Comparison of ENCODE assay signal across 2 cellular contexts in the genomic region with DNA sequence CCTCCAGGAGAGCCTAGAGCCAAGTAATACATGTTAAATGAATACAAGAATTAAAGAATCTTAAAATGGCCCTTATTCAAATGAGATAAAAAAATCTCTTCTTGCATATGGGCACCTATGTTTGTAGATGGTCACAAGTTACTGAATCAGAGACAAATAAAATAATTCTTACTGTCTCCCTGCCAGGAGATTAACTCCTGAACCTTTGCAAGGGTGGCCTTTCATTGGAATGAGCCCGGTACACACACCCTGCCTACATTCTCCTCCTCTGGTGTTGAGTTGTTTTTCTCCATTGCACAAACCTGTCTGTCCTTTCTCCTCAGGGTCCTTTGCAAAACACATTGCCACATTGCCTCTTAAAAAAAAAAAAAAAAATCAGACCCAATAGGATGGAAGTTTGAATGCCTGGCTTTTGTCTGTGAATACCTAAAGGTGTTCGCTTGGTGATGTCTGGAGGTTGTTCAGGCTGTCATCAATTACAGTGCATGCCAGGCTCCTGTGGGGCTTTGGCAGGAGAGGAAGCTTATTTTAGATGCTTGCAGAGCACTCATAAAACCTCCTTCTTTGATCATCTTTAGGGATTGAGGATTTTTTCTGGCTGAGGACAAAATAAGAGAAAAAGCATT.
TF ChIP-seq lines count a peak whose summit lies in the region.

No MANE protein-coding gene starts in this region.

TF ChIP-seq in SK-N-SH treated with all-trans-retinoic acid at 6 μM for 48 hours, 23 proteins besides CTCF, POLR2A, EP300 and RAD21 (continued from another document):
- TF ChIP-seq, protein P1, sequence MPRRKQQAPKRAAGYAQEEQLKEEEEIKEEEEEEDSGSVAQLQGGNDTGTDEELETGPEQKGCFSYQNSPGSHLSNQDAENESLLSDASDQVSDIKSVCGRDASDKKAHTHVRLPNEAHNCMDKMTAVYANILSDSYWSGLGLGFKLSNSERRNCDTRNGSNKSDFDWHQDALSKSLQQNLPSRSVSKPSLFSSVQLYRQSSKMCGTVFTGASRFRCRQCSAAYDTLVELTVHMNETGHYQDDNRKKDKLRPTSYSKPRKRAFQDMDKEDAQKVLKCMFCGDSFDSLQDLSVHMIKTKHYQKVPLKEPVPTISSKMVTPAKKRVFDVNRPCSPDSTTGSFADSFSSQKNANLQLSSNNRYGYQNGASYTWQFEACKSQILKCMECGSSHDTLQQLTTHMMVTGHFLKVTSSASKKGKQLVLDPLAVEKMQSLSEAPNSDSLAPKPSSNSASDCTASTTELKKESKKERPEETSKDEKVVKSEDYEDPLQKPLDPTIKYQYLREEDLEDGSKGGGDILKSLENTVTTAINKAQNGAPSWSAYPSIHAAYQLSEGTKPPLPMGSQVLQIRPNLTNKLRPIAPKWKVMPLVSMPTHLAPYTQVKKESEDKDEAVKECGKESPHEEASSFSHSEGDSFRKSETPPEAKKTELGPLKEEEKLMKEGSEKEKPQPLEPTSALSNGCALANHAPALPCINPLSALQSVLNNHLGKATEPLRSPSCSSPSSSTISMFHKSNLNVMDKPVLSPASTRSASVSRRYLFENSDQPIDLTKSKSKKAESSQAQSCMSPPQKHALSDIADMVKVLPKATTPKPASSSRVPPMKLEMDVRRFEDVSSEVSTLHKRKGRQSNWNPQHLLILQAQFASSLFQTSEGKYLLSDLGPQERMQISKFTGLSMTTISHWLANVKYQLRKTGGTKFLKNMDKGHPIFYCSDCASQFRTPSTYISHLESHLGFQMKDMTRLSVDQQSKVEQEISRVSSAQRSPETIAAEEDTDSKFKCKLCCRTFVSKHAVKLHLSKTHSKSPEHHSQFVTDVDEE (CRISPR knock-in tag; IDR thresholded peaks at IDR 0.05): no peak
- TF ChIP-seq ZFP3 (CRISPR knock-in tag; IDR thresholded peaks at IDR 0.05) (no peak), BACH2 (CRISPR knock-in tag; IDR thresholded peaks at IDR 0.05; ENCODE audit: borderline replicate concordance) (no peak), ARNTL (CRISPR knock-in tag; IDR thresholded peaks at IDR 0.05; ENCODE audit: borderline replicate concordance, low read depth) (no peak), CSDC2 (CRISPR knock-in tag; IDR thresholded peaks at IDR 0.05) (no peak), SNAI2 (CRISPR knock-in tag; IDR thresholded peaks at IDR 0.05) (no peak), TCF4 (CRISPR knock-in tag; IDR thresholded peaks at IDR 0.05; ENCODE audit: borderline replicate concordance) (no peak)
- TF ChIP-seq, protein P2, sequence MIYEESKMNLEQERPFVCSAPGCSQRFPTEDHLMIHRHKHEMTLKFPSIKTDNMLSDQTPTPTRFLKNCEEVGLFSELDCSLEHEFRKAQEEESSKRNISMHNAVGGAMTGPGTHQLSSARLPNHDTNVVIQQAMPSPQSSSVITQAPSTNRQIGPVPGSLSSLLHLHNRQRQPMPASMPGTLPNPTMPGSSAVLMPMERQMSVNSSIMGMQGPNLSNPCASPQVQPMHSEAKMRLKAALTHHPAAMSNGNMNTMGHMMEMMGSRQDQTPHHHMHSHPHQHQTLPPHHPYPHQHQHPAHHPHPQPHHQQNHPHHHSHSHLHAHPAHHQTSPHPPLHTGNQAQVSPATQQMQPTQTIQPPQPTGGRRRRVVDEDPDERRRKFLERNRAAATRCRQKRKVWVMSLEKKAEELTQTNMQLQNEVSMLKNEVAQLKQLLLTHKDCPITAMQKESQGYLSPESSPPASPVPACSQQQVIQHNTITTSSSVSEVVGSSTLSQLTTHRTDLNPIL (CRISPR knock-in tag; IDR thresholded peaks at IDR 0.05; ENCODE audit: low read depth): no peak
- TF ChIP-seq, protein P3, sequence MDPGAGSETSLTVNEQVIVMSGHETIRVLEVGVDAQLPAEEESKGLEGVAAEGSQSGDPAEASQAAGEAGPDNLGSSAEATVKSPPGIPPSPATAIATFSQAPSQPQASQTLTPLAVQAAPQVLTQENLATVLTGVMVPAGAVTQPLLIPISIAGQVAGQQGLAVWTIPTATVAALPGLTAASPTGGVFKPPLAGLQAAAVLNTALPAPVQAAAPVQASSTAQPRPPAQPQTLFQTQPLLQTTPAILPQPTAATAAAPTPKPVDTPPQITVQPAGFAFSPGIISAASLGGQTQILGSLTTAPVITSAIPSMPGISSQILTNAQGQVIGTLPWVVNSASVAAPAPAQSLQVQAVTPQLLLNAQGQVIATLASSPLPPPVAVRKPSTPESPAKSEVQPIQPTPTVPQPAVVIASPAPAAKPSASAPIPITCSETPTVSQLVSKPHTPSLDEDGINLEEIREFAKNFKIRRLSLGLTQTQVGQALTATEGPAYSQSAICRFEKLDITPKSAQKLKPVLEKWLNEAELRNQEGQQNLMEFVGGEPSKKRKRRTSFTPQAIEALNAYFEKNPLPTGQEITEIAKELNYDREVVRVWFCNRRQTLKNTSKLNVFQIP (CRISPR knock-in tag; IDR thresholded peaks at IDR 0.05; ENCODE audit: borderline replicate concordance, low read depth): no peak

TF ChIP-seq in SK-N-SH, 30 proteins besides CTCF, POLR2A, EP300 and RAD21 (continued from another document):
- TF ChIP-seq, protein P4, sequence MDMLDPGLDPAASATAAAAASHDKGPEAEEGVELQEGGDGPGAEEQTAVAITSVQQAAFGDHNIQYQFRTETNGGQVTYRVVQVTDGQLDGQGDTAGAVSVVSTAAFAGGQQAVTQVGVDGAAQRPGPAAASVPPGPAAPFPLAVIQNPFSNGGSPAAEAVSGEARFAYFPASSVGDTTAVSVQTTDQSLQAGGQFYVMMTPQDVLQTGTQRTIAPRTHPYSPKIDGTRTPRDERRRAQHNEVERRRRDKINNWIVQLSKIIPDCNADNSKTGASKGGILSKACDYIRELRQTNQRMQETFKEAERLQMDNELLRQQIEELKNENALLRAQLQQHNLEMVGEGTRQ (IDR thresholded peaks at IDR 0.05; ENCODE audit: borderline replicate concordance, low read depth, low read length): no peak
- TF ChIP-seq GABPA (IDR thresholded peaks at IDR 0.05; ENCODE audit: low read depth) (no peak), CHD2 (IDR thresholded peaks at IDR 0.05; ENCODE audit: low read length, partially characterized antibody) (no peak), NRF1 (IDR thresholded peaks at IDR 0.05; ENCODE audit: low read depth, low read length) (no peak), MEF2A (IDR thresholded peaks at IDR 0.05; ENCODE audit: borderline replicate concordance, low read depth) (no peak), POLR2AphosphoS5 (IDR thresholded peaks at IDR 0.05; ENCODE audit: low read depth, low read length) (no peak), ELF1 (IDR thresholded peaks at IDR 0.05) (no peak), FOXJ3 (CRISPR knock-in tag; IDR thresholded peaks at IDR 0.05) (no peak), EZH2phosphoT487 (IDR thresholded peaks at IDR 0.05; ENCODE audit: borderline replicate concordance, low read depth) (no peak), RCOR1 (IDR thresholded peaks at IDR 0.05; ENCODE audit: low read length) (no peak), JUND (IDR thresholded peaks at IDR 0.05) (no peak), MXI1 (IDR thresholded peaks at IDR 0.05; ENCODE audit: low read depth, low read length) (no peak)
- TF ChIP-seq, protein P5, sequence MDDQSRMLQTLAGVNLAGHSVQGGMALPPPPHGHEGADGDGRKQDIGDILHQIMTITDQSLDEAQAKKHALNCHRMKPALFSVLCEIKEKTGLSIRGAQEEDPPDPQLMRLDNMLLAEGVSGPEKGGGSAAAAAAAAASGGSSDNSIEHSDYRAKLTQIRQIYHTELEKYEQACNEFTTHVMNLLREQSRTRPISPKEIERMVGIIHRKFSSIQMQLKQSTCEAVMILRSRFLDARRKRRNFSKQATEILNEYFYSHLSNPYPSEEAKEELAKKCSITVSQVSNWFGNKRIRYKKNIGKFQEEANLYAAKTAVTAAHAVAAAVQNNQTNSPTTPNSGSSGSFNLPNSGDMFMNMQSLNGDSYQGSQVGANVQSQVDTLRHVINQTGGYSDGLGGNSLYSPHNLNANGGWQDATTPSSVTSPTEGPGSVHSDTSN (IDR thresholded peaks at IDR 0.05): no peak
